ENCODE assay signal across 26 cellular contexts in genomic region chr3:126365351-126366274, GRCh38. TPM values are rescaled to one million over a fixed set of nuclear protein-coding genes. Genes with fewer than 3 reads are reported as not detected.
DNase-seq lines count a peak whose midpoint lies in the region; ATAC-seq, FAIRE-seq and TF ChIP-seq lines count a peak whose summit lies in the region.
"Had no signal": no experiment of that assay in that cellular context is flagged by ENCODE, and none has a peak within 500 bp of the region (broad histone marks: within the 10 kb centered on the region; RNA-seq: fewer than 3 reads in every experiment).

No MANE protein-coding gene starts in this region.

- H2BK120ac ChIP-seq in trophoblast cell (ENCODE audit: insufficient read depth, low read length, poor library complexity): no peak overlapping the region

- TF ChIP-seq RAD21 in HCT116 (IDR thresholded peaks at IDR 0.05; ENCODE audit: low read depth): peak; percentile 49; the same call in 1 of the 2 replicates
- TF ChIP-seq RAD21 in K562 (CRISPR knock-in tag; conservative IDR thresholded peaks at IDR 0.05 in 1 of 2, IDR thresholded peaks at IDR 0.05 in 1 of 2): peak in 1 of 2 experiments; percentile 37; a peak in 2 of 4 replicates

- no peaks in the 10 kb centered on the region for H3K9me1 ChIP-seq in K562 (ENCODE audit: control insufficient read depth, insufficient read depth, low read length)

- H3K36me3 ChIP-seq in HCT116 (ENCODE audit: control insufficient read depth in 1 of 2, insufficient read depth in 2 of 2, low read length in 2 of 2): no peaks in the 10 kb centered on the region
- H3K36me3 ChIP-seq in K562 (ENCODE audit: control insufficient read depth, insufficient read depth, low read length): no peaks in the 10 kb centered on the region
- H3K36me3 ChIP-seq in trophoblast cell (ENCODE audit: control insufficient read depth in 1 of 2, insufficient read depth in 2 of 2, low read length in 2 of 2): no peaks in the 10 kb centered on the region
- H3K36me3 ChIP-seq: ascending aorta, esophagus muscularis mucosa, gastrocnemius medialis had no signal

- H3K4me1 ChIP-seq in HCT116 (ENCODE audit: control insufficient read depth in 1 of 2, insufficient read depth in 2 of 2, low read length in 2 of 2): no peaks in the 10 kb centered on the region
- H3K4me1 ChIP-seq in K562 (replicated peaks in 1 of 2; ENCODE audit: control insufficient read depth in 2 of 2, insufficient read depth in 2 of 2, low read length in 2 of 2): no peaks in the 10 kb centered on the region
- H3K4me1 ChIP-seq in trophoblast cell (ENCODE audit: control insufficient read depth in 1 of 2, insufficient read depth in 2 of 2, low read length in 2 of 2): no peaks in the 10 kb centered on the region
- H3K4me1 ChIP-seq: ascending aorta, esophagus muscularis mucosa had no signal

- H3K4ac ChIP-seq in trophoblast cell (ENCODE audit: low read depth, low read length): no peak overlapping the region

- ATAC-seq in HCT116 (peak; percentile 32; the same call in 1 of the 2 replicates), K562 (peak; percentile 55), GM19328 (IDR thresholded peaks at IDR 0.05; ENCODE audit: unreplicated experiment) (no peak)
- ATAC-seq: gastrocnemius medialis had no signal

- DNase-seq in HCT116 (ENCODE audit: low read depth, low spot score) (no peak), K562 (ENCODE audit: extremely low read depth in 1 of 4, low spot score in 3 of 4) (no peak), iPS-NIHi7 (ENCODE audit: extremely low spot score) (peak; percentile 38), posterior vena cava (ENCODE audit: low spot score) (peak; percentile 45), trophoblast cell (no peak), RCC 7860 (ENCODE audit: low spot score) (no peak)
- DNase-seq in effector CD4-positive, alpha-beta T cell: no peak
- DNase-seq: Calu3; central memory CD4-positive, alpha-beta T cell; effector CD8-positive, alpha-beta T cell; H7; hippocampal formation; NCI-H1694 treated with DMSO at 0.1 percent for 48 hours; NCI-H69; retina; SIG-M5; T-helper 1 cell had no signal

- FAIRE-seq in K562 (lab: Jason Lieb, UNC): no peak
- no peak for FAIRE-seq in RCC 7860 (lab: Jason Lieb, UNC)

- no peak overlapping the region for H4K12ac ChIP-seq in trophoblast cell (ENCODE audit: low read depth, low read length)

- H3K27me3 ChIP-seq in HCT116 (ENCODE audit: insufficient read depth, low read length) (no peaks in the 10 kb centered on the region), K562 (ENCODE audit: control insufficient read depth in 2 of 2, insufficient read depth in 2 of 2, low read length in 2 of 2) (peaks cover 0 to 41% of the 10 kb centered on the region in 2 experiments; a peak in 4 of 5 replicates), trophoblast cell (ENCODE audit: insufficient read depth, low read length) (no peaks in the 10 kb centered on the region)
- H3K27me3 ChIP-seq: ascending aorta, gastrocnemius medialis had no signal

- H3K9ac ChIP-seq in HCT116 (ENCODE audit: low read length) (no peak overlapping the region), K562 (ENCODE audit: insufficient read depth in 1 of 2, low read depth in 2 of 2, low read length in 2 of 2) (no peak overlapping the region), trophoblast cell (ENCODE audit: low read length) (no peak overlapping the region)

- BruUV-seq in HCT116 (replicated peaks; lab: Mats Ljungman, UMichigan) (no TSS peak), K562 (replicated peaks; lab: Mats Ljungman, UMichigan) (no TSS peak)

- no peak overlapping the region for H2BK12ac ChIP-seq in trophoblast cell (ENCODE audit: low read length)

- POLR2A ChIA-PET in HCT116 (lab: Charles Lee): no interaction called here
- POLR2A ChIA-PET in K562 (lab: Yijun Ruan, JAX): no interaction called here

- H2BK5ac ChIP-seq in trophoblast cell (ENCODE audit: low read depth, low read length, poor library complexity): no peak overlapping the region

- no peak for TF ChIP-seq CTCF in HCT116 (IDR thresholded peaks at IDR 0.05 in 2 of 3, conservative IDR thresholded peaks at IDR 0.05 in 1 of 3; ENCODE audit: borderline replicate concordance in 1 of 3, insufficient read depth in 1 of 3, low read depth in 2 of 3, low read length in 2 of 3)
- TF ChIP-seq CTCF in K562 (IDR thresholded peaks at IDR 0.05 in 2 of 3, conservative IDR thresholded peaks at IDR 0.05 in 1 of 3; ENCODE audit: insufficient read depth in 2 of 3, low read depth in 1 of 3, low read length in 3 of 3): peak in 2 of 3 experiments; percentile 13 to 18; a peak in 1 of 6 replicates

- no peak overlapping the region for H4K91ac ChIP-seq in trophoblast cell (ENCODE audit: low read depth, low read length)

- RAD21 ChIA-PET in HCT116 (lab: Charles Lee; ENCODE audit: low non-redundant PET in 1 of 2, low total read pairs in 2 of 2, uncharacterized antibody in 2 of 2, unreplicated experiment in 2 of 2): interaction anchor here in 1 of 2 experiments (0.7 kb wide), 1 partner anchor 42 kb away, joined by 3 read pairs; no protein-coding TSS in a partner anchor

- H4K8ac ChIP-seq in trophoblast cell (ENCODE audit: low read depth, low read length): no peak overlapping the region

- H3K4me2 ChIP-seq in HCT116 (ENCODE audit: low read length): no peak overlapping the region
- H3K4me2 ChIP-seq in K562 (ENCODE audit: insufficient read depth, low read length): no peak overlapping the region
- no peak overlapping the region for H3K4me2 ChIP-seq in trophoblast cell (ENCODE audit: low read length)

- no peak for TF ChIP-seq POLR2A in HCT116 (IDR thresholded peaks at IDR 0.05; ENCODE audit: borderline replicate concordance, extremely low read depth, insufficient read depth, insufficient read length)
- no peak for TF ChIP-seq POLR2A in K562 (conservative IDR thresholded peaks at IDR 0.05)

- H3K9me3 ChIP-seq in HCT116 (ENCODE audit: control insufficient read depth in 1 of 2, insufficient read depth in 1 of 2, low read depth in 1 of 2, low read length in 2 of 2) (no peaks in the 10 kb centered on the region), K562 (replicated peaks; ENCODE audit: control insufficient read depth, insufficient read depth, low read depth, low read length) (no peaks in the 10 kb centered on the region), trophoblast cell (ENCODE audit: insufficient read depth, low read depth, low read length) (peaks cover 2% of the 10 kb centered on the region)
- H3K9me3 ChIP-seq: ascending aorta, esophagus muscularis mucosa, gastrocnemius medialis had no signal

- H3K27ac ChIP-seq in HCT116 (ENCODE audit: low read depth, low read length) (no peak overlapping the region), K562 (ENCODE audit: extremely low read depth, low read depth, low read length) (no peak overlapping the region), trophoblast cell (ENCODE audit: low read depth, low read length) (no peak overlapping the region)
- H3K27ac ChIP-seq: ascending aorta, esophagus muscularis mucosa, gastrocnemius medialis had no signal

- 3% methylated on average over 9 of the region's 11 CpGs for WGBS in K562 (ENCODE audit: insufficient coverage, low coverage, missing lambda C conversion rate)
- WGBS in trophoblast cell (ENCODE audit: extremely low coverage, insufficient coverage, insufficient read length): no CpG with 5 or more reads among the region's 11 CpGs

- TF ChIP-seq EP300 in K562 (IDR thresholded peaks at IDR 0.05; ENCODE audit: low read length): no peak

- no peaks in the 10 kb centered on the region for H3K79me2 ChIP-seq in HCT116 (ENCODE audit: insufficient read depth, low read length)
- H3K79me2 ChIP-seq in K562 (ENCODE audit: control insufficient read depth, insufficient read depth, low read length): no peaks in the 10 kb centered on the region
- H3K79me2 ChIP-seq in trophoblast cell (ENCODE audit: control insufficient read depth, insufficient read depth, low read length, poor library complexity): no peaks in the 10 kb centered on the region

- no peak overlapping the region for H3K18ac ChIP-seq in trophoblast cell (ENCODE audit: low read length)

- H3K14ac ChIP-seq in trophoblast cell (ENCODE audit: low read length): no peak overlapping the region

- no peaks in the 10 kb centered on the region for H3K79me1 ChIP-seq in trophoblast cell (ENCODE audit: low read length)

- H2AFZ ChIP-seq in HCT116 (ENCODE audit: low read depth, low read length, poor library complexity, severe bottlenecking) (no peak overlapping the region), K562 (ENCODE audit: low read depth, low read length) (no peak overlapping the region), trophoblast cell (ENCODE audit: insufficient read depth, low read length, poor library complexity) (no peak overlapping the region)

- no peak overlapping the region for H3K23ac ChIP-seq in trophoblast cell (ENCODE audit: low read length)

- in situ Hi-C loops in K562 (cut with MboI): no loop called here

- H4K20me1 ChIP-seq in HCT116 (ENCODE audit: insufficient read depth) (no peaks in the 10 kb centered on the region), K562 (replicated peaks; ENCODE audit: control insufficient read depth, insufficient read depth, low read length) (no peaks in the 10 kb centered on the region)

- H3K4me3 ChIP-seq in HCT116 (replicated peaks in 1 of 2; ENCODE audit: low read depth in 1 of 2, low read length in 2 of 2) (no peak overlapping the region), K562 (no peak overlapping the region), trophoblast cell (ENCODE audit: low read depth, low read length) (no peak overlapping the region)
- H3K4me3 ChIP-seq: ascending aorta, esophagus muscularis mucosa, gastrocnemius medialis had no signal

- CTCF ChIA-PET in HCT116 (lab: Charles Lee): no interaction called here
- CTCF ChIA-PET in K562 (lab: Yijun Ruan, JAX; ENCODE audit: low intra/inter-chr PET ratio): no interaction called here

- no peaks in the 10 kb centered on the region for H3K9me2 ChIP-seq in HCT116 (ENCODE audit: insufficient read depth)

- intact Hi-C loops in HCT116 (cut with micrococcal nuclease): no loop called here
- intact Hi-C loops in K562 (cut with micrococcal nuclease): no loop called here
- intact Hi-C loops in posterior vena cava (cut with DNase I): no loop called here

- no peak overlapping the region for H2AK5ac ChIP-seq in trophoblast cell (ENCODE audit: low read length)

RNA-seq across cellular contexts. Expression of gene KLF15, which starts 8.4 kb away (rescaled TPM):
- 3.3 TPM for total RNA-seq in HCT116 (2021; ENCODE audit: unreplicated experiment)
- 1.2 and 1.5 TPM in 2 replicates for polyA plus RNA-seq in HCT116 (2012)
- 2.5 and 7.4 TPM in 2 replicates for total RNA-seq in K562 (2011; cell fraction: chromatin; rRNA removed; ENCODE audit: low replicate concordance)
- total RNA-seq in K562 (2011; cell fraction: nucleolus; rRNA removed): 6.7 and 7.2 TPM in 2 replicates
- 2.3 and 4.8 TPM in 2 replicates for total RNA-seq in K562 (2011; cell fraction: nucleoplasm; rRNA removed)
- 3.5 and 3.7 TPM in 2 replicates for total RNA-seq in K562 (2014; rRNA removed)
- total RNA-seq in K562 (2014; rRNA removed; fragmentation: Illumina TruSeq; extraction: Trizol): 0.91 and 1.1 TPM in 2 replicates
- 0.83 and 0.91 TPM in 2 replicates for total RNA-seq in K562 (2015; rRNA removed; fragmentation: Illumina TruSeq; extraction: Trizol)
- total RNA-seq in K562 (2021): 3.7 and 4.8 TPM in 2 replicates
- polyA plus RNA-seq in K562 (2011; rRNA removed): 1.7 and 1.9 TPM in 2 replicates
- polyA plus RNA-seq in K562 (2011; cell fraction: cytosol; rRNA removed): 1.5 and 4.3 TPM in 2 replicates
- 2.5 and 4.1 TPM in 2 replicates for polyA plus RNA-seq in K562 (2011; cell fraction: nucleus; rRNA removed)
- 1.1 TPM in 2 replicates for polyA plus RNA-seq in K562 (2012)
- 1.2 and 1.8 TPM in 2 replicates for polyA plus RNA-seq in K562 (2014; fragmentation: Illumina TruSeq; extraction: Trizol)
- polyA plus RNA-seq in K562 (2014; fragmentation: Nextera tagmentation; extraction: Ambion mirVana): under 1 TPM; 0.08 to 0.13 TPM
- 2.8 and 3.2 TPM in 2 replicates for polyA plus RNA-seq in K562 (2014; rRNA removed)
- 0.63 and 0.67 TPM in 2 replicates for polyA minus RNA-seq in K562 (2011; rRNA and poly(A)+ RNA removed)
- polyA minus RNA-seq in K562 (2011; cell fraction: cytosol; rRNA and poly(A)+ RNA removed): 0.46 and 0.76 TPM in 2 replicates
- polyA minus RNA-seq in K562 (2011; cell fraction: nucleus; rRNA and poly(A)+ RNA removed): 5.0 TPM in 2 replicates
- total RNA-seq in posterior vena cava: 10 to 100 TPM; 10.6 to 15.5 TPM
- 1.4 and 1.8 TPM in 2 replicates for polyA plus RNA-seq in trophoblast cell (2013)

RNA-seq across cellular contexts. Expression of gene CFAP100, which starts 29.1 kb away (rescaled TPM):
- total RNA-seq in HCT116 (2021; ENCODE audit: unreplicated experiment): not detected
- 0.18 and 0.25 TPM in 2 replicates for polyA plus RNA-seq in HCT116 (2012)
- total RNA-seq in K562 (2011; cell fraction: chromatin; rRNA removed; ENCODE audit: low replicate concordance): not detected in 2 replicates
- total RNA-seq in K562 (2011; cell fraction: nucleolus; rRNA removed): not detected in 2 replicates
- not detected in 2 replicates for total RNA-seq in K562 (2011; cell fraction: nucleoplasm; rRNA removed)
- not detected in 2 replicates for total RNA-seq in K562 (2014; rRNA removed)
- not detected in 2 replicates for total RNA-seq in K562 (2014; rRNA removed; fragmentation: Illumina TruSeq; extraction: Trizol)
- total RNA-seq in K562 (2015; rRNA removed; fragmentation: Illumina TruSeq; extraction: Trizol): not detected in 2 replicates
- not detected in 2 replicates for total RNA-seq in K562 (2021)
- polyA plus RNA-seq in K562 (2011; rRNA removed): not detected in 2 replicates
- not detected in 2 replicates for polyA plus RNA-seq in K562 (2011; cell fraction: cytosol; rRNA removed)
- polyA plus RNA-seq in K562 (2011; cell fraction: nucleus; rRNA removed): not detected in 2 replicates
- not detected in 2 replicates for polyA plus RNA-seq in K562 (2012)
- not detected in 2 replicates for polyA plus RNA-seq in K562 (2014; fragmentation: Illumina TruSeq; extraction: Trizol)
- polyA plus RNA-seq in K562 (2014; fragmentation: Nextera tagmentation; extraction: Ambion mirVana): not detected
- polyA plus RNA-seq in K562 (2014; rRNA removed): not detected in 2 replicates
- polyA minus RNA-seq in K562 (2011; rRNA and poly(A)+ RNA removed): not detected in 2 replicates
- polyA minus RNA-seq in K562 (2011; cell fraction: cytosol; rRNA and poly(A)+ RNA removed): not detected in 2 replicates
- polyA minus RNA-seq in K562 (2011; cell fraction: nucleus; rRNA and poly(A)+ RNA removed): not detected in 2 replicates
- total RNA-seq in posterior vena cava: not detected
- polyA plus RNA-seq in trophoblast cell (2013): not detected in 2 replicates
- total RNA-seq: activated CD4-positive, alpha-beta T cell treated with anti-CD3 and anti-CD28 coated beads for 36 hours; activated CD8-positive, alpha-beta memory T cell treated with anti-CD3 and anti-CD28 coated beads for 36 hours; activated T-cell treated with anti-CD3 and anti-CD28 coated beads, Interleukin-2, amount 50 U/mL, for 72 hours; ascending aorta; Calu3; esophagus muscularis mucosa; gastrocnemius medialis; lung microvascular endothelial cell; urinary bladder had no signal
- polyA plus RNA-seq: urinary bladder had no signal

Comparison
In these comparisons a context has a peak if more than half of its experiments do, and no peak if none do; other contexts are left out.
1. DNase-seq: peak in iPS-NIHi7 (single experiment) and posterior vena cava (single experiment); none in HCT116 (single experiment), K562 (0 of 4), trophoblast cell (0 of 2), effector CD4-positive, alpha-beta T cell (single experiment) and RCC 7860 (single experiment).
2. CTCF ChIP-seq: peak in K562 (2 of 3); none in HCT116 (0 of 3).
3. Of the 22 proteins assayed by ChIP-seq in both K562 and HCT116: peak only in K562: CTCF; only in HCT116: none; in both: none; in neither: 20; mixed calls (peak in some experiments, not most) for 1.